1 cellular context compared by ENCODE assay signal in the genomic region with DNA sequence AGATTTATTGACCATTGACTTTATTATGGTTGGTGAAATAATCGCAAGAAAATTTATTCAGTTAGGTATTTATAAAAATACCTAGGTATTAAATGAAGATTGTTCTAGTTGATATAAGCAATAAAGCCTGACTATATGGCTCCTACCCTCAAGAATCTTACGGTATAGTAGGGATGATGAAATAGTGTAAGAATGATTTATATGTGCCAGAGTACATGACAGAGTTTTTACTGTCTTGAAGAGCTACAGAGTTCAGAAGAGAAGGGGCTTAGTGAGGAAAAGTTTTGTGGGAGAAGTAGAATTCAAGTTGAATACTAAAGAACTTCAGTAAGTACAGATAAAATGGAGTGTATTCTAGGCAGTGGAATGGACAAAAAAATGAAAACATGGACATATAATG.
TF ChIP-seq lines count a peak whose summit lies in the region.

No MANE protein-coding gene starts in this region.

TF ChIP-seq in GM23338, 12 proteins besides CTCF, POLR2A, EP300 and RAD21:
- no peak for TF ChIP-seq NANOG (IDR thresholded peaks at IDR 0.05; ENCODE audit: borderline replicate concordance)
- no peak for TF ChIP-seq ETS1 (IDR thresholded peaks at IDR 0.05)
- no peak for TF ChIP-seq CREB1 (CRISPR knock-in tag; IDR thresholded peaks at IDR 0.05; ENCODE audit: low read depth)
- no peak for TF ChIP-seq EZH2phosphoT487 (IDR thresholded peaks at IDR 0.05; ENCODE audit: unreplicated experiment)
- no peak for TF ChIP-seq POLR2AphosphoS5 (IDR thresholded peaks at IDR 0.05; ENCODE audit: low read depth)
- TF ChIP-seq ZNF114 (CRISPR knock-in tag; IDR thresholded peaks at IDR 0.05), result no peak
- no peak for TF ChIP-seq ZNF462 (CRISPR knock-in tag; IDR thresholded peaks at IDR 0.05)
- TF ChIP-seq EZH2 (IDR thresholded peaks at IDR 0.05; ENCODE audit: low read depth, unreplicated experiment), result no peak
- TF ChIP-seq JUNB (IDR thresholded peaks at IDR 0.05; ENCODE audit: unreplicated experiment), result no peak
- TF ChIP-seq, protein P1, sequence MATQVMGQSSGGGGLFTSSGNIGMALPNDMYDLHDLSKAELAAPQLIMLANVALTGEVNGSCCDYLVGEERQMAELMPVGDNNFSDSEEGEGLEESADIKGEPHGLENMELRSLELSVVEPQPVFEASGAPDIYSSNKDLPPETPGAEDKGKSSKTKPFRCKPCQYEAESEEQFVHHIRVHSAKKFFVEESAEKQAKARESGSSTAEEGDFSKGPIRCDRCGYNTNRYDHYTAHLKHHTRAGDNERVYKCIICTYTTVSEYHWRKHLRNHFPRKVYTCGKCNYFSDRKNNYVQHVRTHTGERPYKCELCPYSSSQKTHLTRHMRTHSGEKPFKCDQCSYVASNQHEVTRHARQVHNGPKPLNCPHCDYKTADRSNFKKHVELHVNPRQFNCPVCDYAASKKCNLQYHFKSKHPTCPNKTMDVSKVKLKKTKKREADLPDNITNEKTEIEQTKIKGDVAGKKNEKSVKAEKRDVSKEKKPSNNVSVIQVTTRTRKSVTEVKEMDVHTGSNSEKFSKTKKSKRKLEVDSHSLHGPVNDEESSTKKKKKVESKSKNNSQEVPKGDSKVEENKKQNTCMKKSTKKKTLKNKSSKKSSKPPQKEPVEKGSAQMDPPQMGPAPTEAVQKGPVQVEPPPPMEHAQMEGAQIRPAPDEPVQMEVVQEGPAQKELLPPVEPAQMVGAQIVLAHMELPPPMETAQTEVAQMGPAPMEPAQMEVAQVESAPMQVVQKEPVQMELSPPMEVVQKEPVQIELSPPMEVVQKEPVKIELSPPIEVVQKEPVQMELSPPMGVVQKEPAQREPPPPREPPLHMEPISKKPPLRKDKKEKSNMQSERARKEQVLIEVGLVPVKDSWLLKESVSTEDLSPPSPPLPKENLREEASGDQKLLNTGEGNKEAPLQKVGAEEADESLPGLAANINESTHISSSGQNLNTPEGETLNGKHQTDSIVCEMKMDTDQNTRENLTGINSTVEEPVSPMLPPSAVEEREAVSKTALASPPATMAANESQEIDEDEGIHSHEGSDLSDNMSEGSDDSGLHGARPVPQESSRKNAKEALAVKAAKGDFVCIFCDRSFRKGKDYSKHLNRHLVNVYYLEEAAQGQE (IDR thresholded peaks at IDR 0.05; ENCODE audit: unreplicated experiment), result no peak
- no peak for TF ChIP-seq STAT1 (IDR thresholded peaks at IDR 0.05; ENCODE audit: unreplicated experiment)
